In the genomic region with DNA sequence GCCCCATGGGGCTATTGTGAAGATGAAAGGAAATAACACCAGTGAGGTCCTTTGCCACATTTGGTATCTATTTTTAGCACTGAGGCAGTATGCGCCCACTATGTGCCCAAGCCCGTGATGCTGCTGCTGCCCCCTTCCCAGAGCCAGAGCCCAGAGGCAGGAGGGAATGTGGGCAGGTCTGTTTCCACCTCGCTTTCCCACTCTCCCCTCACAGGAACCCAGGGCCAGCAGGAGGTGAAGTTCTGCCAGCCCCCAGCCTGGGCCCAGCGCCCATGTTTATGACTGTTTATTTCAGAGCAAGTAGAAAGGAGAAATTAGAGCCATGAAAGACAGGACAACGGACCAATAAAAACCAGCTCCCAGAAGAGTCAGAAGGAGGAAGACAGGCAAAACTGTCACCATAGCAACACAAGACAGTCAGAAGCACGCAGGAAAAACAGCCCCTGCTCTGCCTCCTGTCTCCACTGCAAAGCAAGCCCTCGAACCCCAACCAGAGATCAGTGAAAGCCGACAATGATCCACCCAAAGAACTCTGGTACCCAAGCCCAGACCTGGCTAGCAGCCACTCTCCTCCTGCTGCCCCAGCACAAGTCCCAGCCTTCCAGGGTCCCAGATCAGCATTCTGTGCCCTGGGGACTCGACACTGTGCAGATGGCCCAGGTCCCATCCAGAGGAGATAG, we compare ENCODE assay signal across 9 cellular contexts. TPM values are rescaled to one million over a fixed set of nuclear protein-coding genes. Genes with fewer than 3 reads are reported as not detected.
DNase-seq lines count a peak whose midpoint lies in the region; ATAC-seq and TF ChIP-seq lines count a peak whose summit lies in the region.
"Had no signal": no experiment of that assay in that cellular context is flagged by ENCODE, and none has a peak within 500 bp of the region (broad histone marks: within the 10 kb centered on the region; RNA-seq: fewer than 3 reads in every experiment).

No MANE protein-coding gene starts in this region.

- no peaks in the 10 kb centered on the region for H3K36me3 Mint-ChIP-seq in activated CD8-positive, alpha-beta T cell treated with anti-CD3 and anti-CD28 coated beads for 36 hours (ENCODE audit: low read depth)

- TF ChIP-seq CTCF in activated CD8-positive, alpha-beta T cell treated with anti-CD3 and anti-CD28 coated beads for 36 hours (IDR thresholded peaks at IDR 0.05) = no peak

- no peaks in the 10 kb centered on the region for H3K9me3 ChIP-seq in BLaER1 treated with 17β-estradiol and CSF1 and Interleukin-3, amounts not matched to agents 10 nM and 100 nM (replicated peaks in 1 of 11)

- H3K4me3 Mint-ChIP-seq in activated CD8-positive, alpha-beta T cell treated with anti-CD3 and anti-CD28 coated beads for 36 hours = peak overlapping the region; percentile 64

- no peaks in the 10 kb centered on the region for H3K9me3 Mint-ChIP-seq in activated CD8-positive, alpha-beta T cell treated with anti-CD3 and anti-CD28 coated beads for 36 hours

- H3K4me1 Mint-ChIP-seq in activated CD8-positive, alpha-beta T cell treated with anti-CD3 and anti-CD28 coated beads for 36 hours (ENCODE audit: low read depth) = peaks cover 14% of the 10 kb centered on the region

- no peaks in the 10 kb centered on the region for H3K27me3 ChIP-seq in BLaER1 treated with 17β-estradiol and CSF1 and Interleukin-3, amounts not matched to agents 10 nM and 100 nM

- H3K36me3 ChIP-seq in BLaER1 treated with 17β-estradiol and CSF1 and Interleukin-3, amounts not matched to agents 10 nM and 100 nM = peaks cover 0 to 7% (median 0%) of the 10 kb centered on the region in 11 experiments; a peak in 3 of 22 replicates

- H3K27me3 Mint-ChIP-seq in activated CD8-positive, alpha-beta T cell treated with anti-CD3 and anti-CD28 coated beads for 36 hours = peaks cover 42% of the 10 kb centered on the region

- ATAC-seq in HG03378 (IDR thresholded peaks at IDR 0.05; ENCODE audit: unreplicated experiment) = peak; percentile 38
- no peak for ATAC-seq in activated CD8-positive, alpha-beta T cell treated with anti-CD3 and anti-CD28 coated beads for 36 hours
- no peak for ATAC-seq in HG02981 (IDR thresholded peaks at IDR 0.05; ENCODE audit: unreplicated experiment)
- ATAC-seq: HCT116 had no signal

- H3K9ac ChIP-seq in BLaER1 treated with 17β-estradiol and CSF1 and Interleukin-3, amounts not matched to agents 10 nM and 100 nM = peak overlapping the region; percentile 78 to 91 (median 82)

- DNase-seq in activated CD8-positive, alpha-beta T cell treated with anti-CD3 and anti-CD28 coated beads for 36 hours = no peak
- DNase-seq in germinal center (ENCODE audit: low spot score) (peak; percentile 65), nucleus accumbens (lab: John Stamatoyannopoulos, UW) (peak in 54 of 56 donors; percentile 25 to 89 (median 62)), EL (no peak), GF-D8 (lab: John Stamatoyannopoulos, UW) (no peak)

- H3K27ac ChIP-seq in BLaER1 treated with 17β-estradiol and CSF1 and Interleukin-3, amounts not matched to agents 10 nM and 100 nM = peak overlapping the region; percentile 57 to 87 (median 71)

- peak overlapping the region; percentile 48 for H3K27ac Mint-ChIP-seq in activated CD8-positive, alpha-beta T cell treated with anti-CD3 and anti-CD28 coated beads for 36 hours

- peaks cover 0 to 44% (median 9%) of the 10 kb centered on the region in 11 experiments; a peak in 10 of 22 replicates for H4K20me1 ChIP-seq in BLaER1 treated with 17β-estradiol and CSF1 and Interleukin-3, amounts not matched to agents 10 nM and 100 nM

- intact Hi-C loops in activated CD8-positive, alpha-beta T cell treated with anti-CD3 and anti-CD28 coated beads for 36 hours (cut with micrococcal nuclease) = no loop called here

- peak overlapping the region; percentile 68 to 87 (median 80) for H3K4me3 ChIP-seq in BLaER1 treated with 17β-estradiol and CSF1 and Interleukin-3, amounts not matched to agents 10 nM and 100 nM

- peaks cover 59 to 76% (median 68%) of the 10 kb centered on the region in 10 experiments for H3K4me1 ChIP-seq in BLaER1 treated with 17β-estradiol and CSF1 and Interleukin-3, amounts not matched to agents 10 nM and 100 nM

- peak overlapping the region; percentile 97 to 100 (median 99) for H3K4me2 ChIP-seq in BLaER1 treated with 17β-estradiol and CSF1 and Interleukin-3, amounts not matched to agents 10 nM and 100 nM

- CTCF ChIA-PET in activated CD8-positive, alpha-beta T cell treated with anti-CD3 and anti-CD28 coated beads for 36 hours (lab: Charles Lee) = interaction anchor here (1.9 kb wide), 1 partner anchor 93 kb away, joined by 5 read pairs; no protein-coding TSS in a partner anchor

- POLR2A ChIA-PET in activated CD8-positive, alpha-beta T cell treated with anti-CD3 and anti-CD28 coated beads for 36 hours (lab: Charles Lee) = no interaction called here

RNA-seq across cellular contexts. Expression of gene CYRIA, which starts 1.4 kb away (rescaled TPM):
- total RNA-seq in activated CD8-positive, alpha-beta T cell treated with anti-CD3 and anti-CD28 coated beads for 36 hours = under 1 TPM; 0.70 to 0.72 TPM

Comparison
In these comparisons a context has a peak if more than half of its experiments do, and no peak if none do; other contexts are left out.
1. DNase-seq: peak in germinal center (single experiment) and nucleus accumbens (54 of 56); none in activated CD8-positive, alpha-beta T cell treated with anti-CD3 and anti-CD28 coated beads for 36 hours (single experiment), EL (single experiment) and GF-D8 (single experiment).